In the genomic region with DNA sequence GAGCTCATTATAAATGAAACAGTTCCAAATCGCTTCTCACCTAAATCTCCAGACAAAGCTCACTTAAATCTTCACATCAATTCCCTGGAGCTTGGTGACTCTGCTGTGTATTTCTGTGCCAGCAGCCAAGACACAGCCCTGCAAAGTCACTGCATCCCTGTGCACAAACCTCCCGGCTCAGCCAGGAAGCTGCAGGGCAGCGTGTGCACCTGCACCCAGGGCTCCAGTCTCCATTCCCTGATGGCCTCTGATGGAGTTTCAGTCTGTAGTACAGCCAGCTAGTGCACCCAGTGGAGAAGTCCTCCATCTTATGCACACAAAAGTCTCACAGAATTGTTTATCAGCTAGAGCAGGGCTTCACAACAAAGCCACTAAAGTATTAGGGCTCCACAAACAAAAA, we compare ENCODE assay signal across 19 cellular contexts. TPM values are rescaled to one million over a fixed set of nuclear protein-coding genes. Genes with fewer than 3 reads are reported as not detected.
"Had no signal": no experiment of that assay in that cellular context is flagged by ENCODE, and none has a peak within 500 bp of the region (broad histone marks: within the 10 kb centered on the region; RNA-seq: fewer than 3 reads in every experiment).

No MANE protein-coding gene starts in this region.

- DNase-seq: activated B cell treated with CpG ODN at 0.5 μM for 24 hours; activated CD4-positive, alpha-beta T cell treated with anti-CD3 and anti-CD28 coated beads, Interleukin-2, amount 50 U/mL, for 1 hour; activated T-cell treated with anti-CD3 and anti-CD28 coated beads, Interleukin-2, amount 50 U/mL, for 72 hours; anterior cingulate cortex; foreskin melanocyte; head of caudate nucleus; left cardiac atrium; lower lobe of right lung; naive thymus-derived CD4-positive, alpha-beta T cell; nucleus accumbens; stimulated activated CD4-positive, alpha-beta T cell treated with anti-CD3 and anti-CD28 coated beads, Interleukin-2, amount 100 ng/mL, for 24 hours; stimulated activated naive CD4-positive, alpha-beta T cell treated with Interleukin-2 at 50 U/mL for 16 hours; T-helper 17 cell; testis had no signal

- H3K36me3 Mint-ChIP-seq: naive thymus-derived CD4-positive, alpha-beta T cell had no signal

- H3K4me1 ChIP-seq: breast epithelium, lower lobe of right lung had no signal

- H3K27me3 ChIP-seq: breast epithelium, testis had no signal

- H3K9me3 ChIP-seq: breast epithelium, lower lobe of right lung, testis had no signal

- ATAC-seq: left cardiac atrium, sciatic nerve, T-helper 17 cell had no signal

- H3K4me3 Mint-ChIP-seq: activated B cell treated with CpG ODN at 0.5 μM for 24 hours, T-helper 17 cell had no signal

- H3K4me3 ChIP-seq: breast epithelium, lower lobe of right lung, testis had no signal

- H3K9me3 Mint-ChIP-seq: activated B cell treated with CpG ODN at 0.5 μM for 24 hours; activated T-cell treated with anti-CD3 and anti-CD28 coated beads, Interleukin-2, amount 50 U/mL, for 72 hours; naive thymus-derived CD4-positive, alpha-beta T cell had no signal

- H3K27ac Mint-ChIP-seq: activated B cell treated with CpG ODN at 0.5 μM for 24 hours; activated T-cell treated with anti-CD3 and anti-CD28 coated beads, Interleukin-2, amount 50 U/mL, for 72 hours; naive thymus-derived CD4-positive, alpha-beta T cell; T-helper 17 cell had no signal

- H3K27ac ChIP-seq: breast epithelium, lower lobe of right lung, testis had no signal

- H3K36me3 ChIP-seq: breast epithelium, lower lobe of right lung had no signal

RNA-seq across cellular contexts. Expression of gene PRSS58, which starts 51.1 kb away (rescaled TPM):
- total RNA-seq: activated B cell treated with CpG ODN at 0.5 μM for 24 hours; activated T-cell treated with anti-CD3 and anti-CD28 coated beads, Interleukin-2, amount 50 U/mL, for 72 hours; breast epithelium; left cardiac atrium; lower lobe of right lung; mononuclear cell; naive thymus-derived CD4-positive, alpha-beta T cell; pulmonary artery endothelial cell; sciatic nerve; T-helper 17 cell; urinary bladder had no signal
- polyA plus RNA-seq: naive thymus-derived CD4-positive, alpha-beta T cell; urinary bladder had no signal
